18 cellular contexts compared by ENCODE assay signal in genomic region chr13:39397866-39398265, GRCh38.
DNase-seq lines count a peak whose midpoint lies in the region; ATAC-seq and FAIRE-seq lines count a peak whose summit lies in the region.
"Had no signal": no experiment of that assay in that cellular context is flagged by ENCODE, and none has a peak within 500 bp of the region (broad histone marks: within the 10 kb centered on the region; RNA-seq: fewer than 3 reads in every experiment).

No MANE protein-coding gene starts in this region.

- no peaks in the 10 kb centered on the region for H3K36me3 ChIP-seq in skeletal muscle tissue (ENCODE audit: control insufficient read depth in 3 of 3, insufficient read depth in 3 of 3, low read length in 3 of 3)

- H3K4me1 ChIP-seq in right cardiac atrium (ENCODE audit: control insufficient read depth, insufficient read depth, low read length) (peaks cover 11% of the 10 kb centered on the region), skeletal muscle tissue (ENCODE audit: control insufficient read depth in 3 of 3, insufficient read depth in 3 of 3, low read length in 3 of 3) (peaks cover 4 to 6% (median 6%) of the 10 kb centered on the region in 3 donors)
- H3K4me1 ChIP-seq: Caco-2 had no signal

- no peak overlapping the region for H3K9ac ChIP-seq in skeletal muscle tissue (ENCODE audit: low read depth in 1 of 3, low read length in 3 of 3)

- 42% methylated on average over 3 of the region's 3 CpGs for WGBS in right cardiac atrium

- H3K27me3 ChIP-seq in right cardiac atrium (ENCODE audit: control insufficient read depth, insufficient read depth): no peaks in the 10 kb centered on the region
- H3K27me3 ChIP-seq in skeletal muscle tissue (ENCODE audit: control insufficient read depth in 3 of 3, insufficient read depth in 3 of 3, low read length in 3 of 3): peaks cover 0 to 3% (median 0%) of the 10 kb centered on the region in 3 donors

- DNase-seq in AG20443 (ENCODE audit: low spot score) (peak; percentile 11), fibroblast of peridontal ligament (ENCODE audit: extremely low read depth) (peak; percentile 35), right cardiac atrium (peak; percentile 46 to 79 (median 63)), substantia nigra (lab: John Stamatoyannopoulos, UW) (no peak), medulla oblongata (ENCODE audit: extremely low spot score) (no peak), RCC 7860 (ENCODE audit: low spot score) (no peak)
- DNase-seq in stimulated activated CD4-positive, alpha-beta T cell treated with anti-CD3 and anti-CD28 coated beads, Interleukin-4, amount 100 ng/mL, for 1 hour: no peak
- DNase-seq: Caco-2, DMS53, H9, IMR-90, Kasumi-1, NCI-H1105 treated with DMSO at 0.1 percent for 48 hours, NCI-H187 treated with DMSO at 0.1 percent for 48 hours, NCI-H2171, NCI-H82 had no signal

- H3K27ac ChIP-seq in right cardiac atrium (ENCODE audit: low read length) (peak overlapping the region; percentile 45), skeletal muscle tissue (ENCODE audit: low read depth, low read length) (peak overlapping the region; percentile 45), substantia nigra (ENCODE audit: low read depth, low read length, poor library complexity, severe bottlenecking) (no peak overlapping the region)

- peak; percentile 71 to 82 for ATAC-seq in right cardiac atrium
- ATAC-seq: Panc1 had no signal

- FAIRE-seq in RCC 7860 (lab: Jason Lieb, UNC): no peak

- intact Hi-C loops in right cardiac atrium (cut with DNase I): no loop called here

- H3K4me3 ChIP-seq in right cardiac atrium (ENCODE audit: low read length) (no peak overlapping the region), skeletal muscle tissue (ENCODE audit: low read length in 3 of 3) (no peak overlapping the region)

- no peaks in the 10 kb centered on the region for H3K9me3 ChIP-seq in right cardiac atrium (ENCODE audit: control insufficient read depth, low read length)
- no peaks in the 10 kb centered on the region for H3K9me3 ChIP-seq in skeletal muscle tissue (ENCODE audit: control insufficient read depth in 3 of 3, low read length in 3 of 3)
- H3K9me3 ChIP-seq: Caco-2 had no signal

Comparison
In these comparisons a context has a peak if more than half of its experiments do, and no peak if none do; other contexts are left out.
1. DNase-seq: peak in AG20443 (single experiment), fibroblast of peridontal ligament (single experiment) and right cardiac atrium (3 of 3); none in substantia nigra (0 of 49), medulla oblongata (single experiment), stimulated activated CD4-positive, alpha-beta T cell treated with anti-CD3 and anti-CD28 coated beads, Interleukin-4, amount 100 ng/mL, for 1 hour (single experiment) and RCC 7860 (single experiment).